Comparison of ENCODE assay signal across 16 cellular contexts in genomic region chr1:110250018-110250417, GRCh38. TPM values are rescaled to one million over a fixed set of nuclear protein-coding genes. Genes with fewer than 3 reads are reported as not detected.
A peak's percentile ranks its signal among the peaks of the same experiment; 100 is the strongest.
DNase-seq lines count a peak whose midpoint lies in the region; ATAC-seq and TF ChIP-seq lines count a peak whose summit lies in the region.
"Had no signal": no experiment of that assay in that cellular context is flagged by ENCODE, and none has a peak within 500 bp of the region (broad histone marks: within the 10 kb centered on the region; RNA-seq: fewer than 3 reads in every experiment).

No MANE protein-coding gene starts in this region.

- H3K27ac Mint-ChIP-seq in glutamatergic neuron (ENCODE audit: unreplicated experiment): peak overlapping the region; percentile 2
- no peak overlapping the region for H3K27ac Mint-ChIP-seq in immature natural killer cell
- H3K27ac Mint-ChIP-seq: HFFc6 had no signal

- peaks cover 0 to 2% (median 0%) of the 10 kb centered on the region in 6 donors for H3K4me1 ChIP-seq in spleen
- H3K4me1 ChIP-seq: A549, BE2C had no signal

- intact Hi-C loops in spleen (cut with DNase I; ENCODE audit: low total_unique reads): no loop called here

- TF ChIP-seq POLR2A in spleen (IDR thresholded peaks at IDR 0.05): no peak

- no peak for TF ChIP-seq CTCF in glutamatergic neuron (IDR thresholded peaks at IDR 0.05; ENCODE audit: partially characterized antibody, unreplicated experiment)
- no peak for TF ChIP-seq CTCF in spleen (IDR thresholded peaks at IDR 0.05 in 8 of 11, conservative IDR thresholded peaks at IDR 0.05 in 3 of 11)

- H3K9me3 Mint-ChIP-seq in glutamatergic neuron (ENCODE audit: unreplicated experiment): peaks cover 12% of the 10 kb centered on the region
- no peaks in the 10 kb centered on the region for H3K9me3 Mint-ChIP-seq in immature natural killer cell
- H3K9me3 Mint-ChIP-seq: CD4-positive, alpha-beta memory T cell; HFFc6 had no signal

- DNase-seq in NCI-H82 (lab: John Stamatoyannopoulos, UW): peak; percentile 64
- no peak for DNase-seq in glutamatergic neuron
- peak; percentile 10 for DNase-seq in spleen
- DNase-seq in cerebellar nuclear complex (lab: John Stamatoyannopoulos, UW): no peak
- no peak for DNase-seq in immature natural killer cell
- DNase-seq in stimulated activated CD4-positive, alpha-beta T cell treated with anti-CD3 and anti-CD28 coated beads, Interleukin-2, amount 100 ng/mL, for 24 hours: no peak
- DNase-seq: BE2C; CD4-positive, alpha-beta memory T cell; DND-41; GDM1; HCEC 1CT; HFFc6 had no signal

- no peak for ATAC-seq in SK-N-SH treated with all-trans-retinoic acid at 6 μM for 48 hours
- ATAC-seq: A549 had no signal

- H3K4me3 ChIP-seq in spleen: no peak overlapping the region
- H3K4me3 ChIP-seq: A549 had no signal

- H3K36me3 Mint-ChIP-seq in glutamatergic neuron (ENCODE audit: unreplicated experiment): peaks cover 5% of the 10 kb centered on the region
- H3K36me3 Mint-ChIP-seq in immature natural killer cell: no peaks in the 10 kb centered on the region

- WGBS in spleen, 5 donors: 79 to 92% (median 83%) methylated on average over 3 of the region's 3 CpGs

- no peaks in the 10 kb centered on the region for H3K9me3 ChIP-seq in spleen
- H3K9me3 ChIP-seq: A549, BE2C had no signal

- no peak overlapping the region for H3K27ac ChIP-seq in spleen
- H3K27ac ChIP-seq: A549, C4-2B, HL-60 had no signal

- H3K27me3 ChIP-seq in spleen (replicated peaks in 1 of 7): no peaks in the 10 kb centered on the region
- H3K27me3 ChIP-seq: BE2C had no signal

- peaks cover 14% of the 10 kb centered on the region for H3K4me1 Mint-ChIP-seq in glutamatergic neuron (ENCODE audit: low read depth, unreplicated experiment)
- peaks cover 16 to 22% of the 10 kb centered on the region in 2 donors for H3K4me1 Mint-ChIP-seq in immature natural killer cell

- H3K27me3 Mint-ChIP-seq in glutamatergic neuron (ENCODE audit: unreplicated experiment) (peaks cover 2% of the 10 kb centered on the region), immature natural killer cell (ENCODE audit: low read depth in 3 of 3) (peaks cover 0 to 4% (median 0%) of the 10 kb centered on the region in 3 donors)

- no peaks in the 10 kb centered on the region for H3K36me3 ChIP-seq in spleen
- H3K36me3 ChIP-seq: BE2C had no signal

- H3K4me3 Mint-ChIP-seq in glutamatergic neuron (ENCODE audit: unreplicated experiment) (peak overlapping the region; percentile 8), immature natural killer cell (no peak overlapping the region)
- H3K4me3 Mint-ChIP-seq: CD4-positive, alpha-beta memory T cell; HFFc6 had no signal

TF ChIP-seq in SK-N-SH treated with all-trans-retinoic acid at 6 μM for 48 hours, 23 proteins besides CTCF, POLR2A, EP300 and RAD21:
- TF ChIP-seq TCF4 (CRISPR knock-in tag; IDR thresholded peaks at IDR 0.05; ENCODE audit: borderline replicate concordance) (peak; percentile 12; the same call in 1 of the 2 replicates), ESRRG (CRISPR knock-in tag; IDR thresholded peaks at IDR 0.05) (no peak)

RNA-seq across cellular contexts. Expression of gene KCNC4, which starts 39.9 kb away (rescaled TPM):
- 9.7 TPM for total RNA-seq in glutamatergic neuron (ENCODE audit: unreplicated experiment)
- 10 to 100 TPM in 5 of 7 donors, 1 to 10 TPM in 2; 9.8 to 22.1 (median 14.8) TPM for total RNA-seq in spleen
- 1 to 10 TPM; 1.4 to 3.7 (median 2.1) TPM for polyA plus RNA-seq in spleen
- polyA plus RNA-seq in immature natural killer cell: under 1 TPM; 0.18 to 0.48 (median 0.47) TPM

Comparison
In these comparisons a context has a peak if more than half of its experiments do, and no peak if none do; other contexts are left out.
1. DNase-seq: peak in NCI-H82 (single experiment) and spleen (single experiment); none in glutamatergic neuron (single experiment), cerebellar nuclear complex (0 of 2), immature natural killer cell (0 of 3) and stimulated activated CD4-positive, alpha-beta T cell treated with anti-CD3 and anti-CD28 coated beads, Interleukin-2, amount 100 ng/mL, for 24 hours (0 of 2).